In the genomic region with DNA sequence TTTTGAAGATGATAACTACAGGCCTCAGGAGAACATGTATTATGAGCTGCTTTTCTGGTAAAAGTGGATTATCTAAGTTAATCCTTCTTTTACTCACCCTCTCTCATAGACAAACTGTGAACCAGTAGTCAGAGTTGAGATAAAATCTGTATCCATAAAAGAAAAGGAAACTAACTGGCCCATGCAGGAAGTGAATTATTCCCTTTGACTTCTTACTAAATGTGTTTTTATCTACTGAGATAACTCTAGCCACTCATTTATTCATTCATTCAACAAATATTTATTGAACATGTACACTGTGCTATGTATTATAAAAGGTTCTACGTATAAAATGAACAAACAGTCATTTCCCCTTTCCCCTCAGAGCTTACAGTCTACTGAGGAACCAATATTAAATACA, we compare ENCODE assay signal across 1 cellular context.
TF ChIP-seq lines count a peak whose summit lies in the region.

No MANE protein-coding gene starts in this region.

TF ChIP-seq in K562, 482 proteins besides CTCF, POLR2A, EP300 and RAD21:
- TF ChIP-seq, protein P1, sequence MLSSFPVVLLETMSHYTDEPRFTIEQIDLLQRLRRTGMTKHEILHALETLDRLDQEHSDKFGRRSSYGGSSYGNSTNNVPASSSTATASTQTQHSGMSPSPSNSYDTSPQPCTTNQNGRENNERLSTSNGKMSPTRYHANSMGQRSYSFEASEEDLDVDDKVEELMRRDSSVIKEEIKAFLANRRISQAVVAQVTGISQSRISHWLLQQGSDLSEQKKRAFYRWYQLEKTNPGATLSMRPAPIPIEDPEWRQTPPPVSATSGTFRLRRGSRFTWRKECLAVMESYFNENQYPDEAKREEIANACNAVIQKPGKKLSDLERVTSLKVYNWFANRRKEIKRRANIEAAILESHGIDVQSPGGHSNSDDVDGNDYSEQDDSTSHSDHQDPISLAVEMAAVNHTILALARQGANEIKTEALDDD (IDR thresholded peaks at IDR 0.05), result peak; percentile 94
- TF ChIP-seq CBX8 (IDR thresholded peaks at IDR 0.05; ENCODE audit: borderline replicate concordance, extremely low read depth, low read depth, low read length, poor library complexity, severe bottlenecking), result no peak
TF ChIP-seq in K562: peak in this region for 1.
